Comparison of ENCODE assay signal across 2 cellular contexts in the genomic region with DNA sequence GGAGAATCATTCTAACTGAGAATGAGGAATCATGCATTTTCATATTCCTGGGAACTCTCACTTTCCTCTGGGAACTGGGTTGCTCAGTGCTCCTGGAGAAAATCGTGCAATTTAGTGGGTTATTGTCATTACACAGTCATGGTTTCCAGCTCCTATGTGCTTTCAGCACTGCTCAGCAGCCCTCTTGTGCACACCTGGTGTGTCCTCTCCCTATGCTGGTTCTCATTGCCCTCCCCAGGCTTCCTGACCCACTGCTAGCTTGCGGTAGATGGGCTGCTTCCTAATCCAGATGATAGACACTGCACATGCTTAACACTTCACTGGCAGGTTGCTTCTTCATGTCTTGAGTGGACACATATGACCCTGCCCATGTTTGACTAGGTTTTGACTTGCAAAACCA.
TF ChIP-seq lines count a peak whose summit lies in the region.

No MANE protein-coding gene starts in this region.

TF ChIP-seq in GM23338, 12 proteins besides CTCF, POLR2A, EP300 and RAD21:
- TF ChIP-seq POLR2AphosphoS5 (IDR thresholded peaks at IDR 0.05; ENCODE audit: low read depth) (no peak), ZNF331 (CRISPR knock-in tag; IDR thresholded peaks at IDR 0.05; ENCODE audit: low read depth) (no peak), NANOG (IDR thresholded peaks at IDR 0.05; ENCODE audit: borderline replicate concordance) (no peak)

TF ChIP-seq in H1, 55 proteins besides CTCF, POLR2A, EP300 and RAD21:
- TF ChIP-seq FOSL1 (IDR thresholded peaks at IDR 0.05; ENCODE audit: insufficient read depth, low read depth, low read length) (no peak), KDM4A (IDR thresholded peaks at IDR 0.05; ENCODE audit: low read depth, low read length, severe bottlenecking) (no peak)
